7 cellular contexts compared by ENCODE assay signal in the genomic region with DNA sequence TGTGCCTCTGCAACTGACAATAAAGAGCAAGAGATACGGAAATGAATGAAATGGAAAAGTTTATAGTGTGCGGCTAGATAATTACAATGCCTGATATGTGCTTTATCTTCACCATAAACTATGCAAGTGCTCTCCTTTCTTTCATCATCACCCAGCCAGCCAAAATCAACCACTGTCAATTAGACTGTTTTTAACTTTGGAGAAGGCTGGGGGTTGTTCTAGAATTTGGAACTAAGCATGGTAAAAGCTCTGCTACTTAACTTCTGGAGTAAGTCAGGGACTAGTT.
"Had no signal": no experiment of that assay in that cellular context is flagged by ENCODE, and none has a peak within 500 bp of the region (broad histone marks: within the 10 kb centered on the region; RNA-seq: fewer than 3 reads in every experiment).

No MANE protein-coding gene starts in this region.

- DNase-seq: activated naive CD8-positive, alpha-beta T cell treated with anti-CD3 and anti-CD28 coated beads, Interleukin-2, amount 10 ng/mL, durations not matched to agents 7 days and 5 days; esophagus squamous epithelium; kidney; left lung had no signal

- H3K27ac ChIP-seq: colonic mucosa, dorsolateral prefrontal cortex, esophagus squamous epithelium, left lung, right atrium auricular region had no signal
